ENCODE assay signal across 27 cellular contexts in the genomic region with DNA sequence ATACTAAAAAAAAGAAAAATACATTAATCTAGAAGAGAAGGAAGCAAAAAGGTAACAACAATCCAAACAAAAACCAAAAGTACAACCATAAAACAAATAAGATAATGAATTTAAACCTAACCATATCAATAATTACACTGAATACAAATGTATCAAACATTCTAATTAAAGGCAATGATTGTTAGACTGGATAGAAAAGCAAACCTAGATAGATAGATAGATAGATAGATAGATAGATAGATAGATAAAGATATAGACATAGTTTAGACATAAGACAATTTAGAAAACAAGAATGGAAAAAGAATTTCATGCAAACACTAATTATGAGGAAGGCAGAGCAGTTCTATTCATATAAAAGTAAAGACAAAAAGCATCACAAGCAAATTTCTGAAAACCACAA.
"Had no signal": no experiment of that assay in that cellular context is flagged by ENCODE, and none has a peak within 500 bp of the region (broad histone marks: within the 10 kb centered on the region; RNA-seq: fewer than 3 reads in every experiment).

No MANE protein-coding gene starts in this region.

- H3K9me3 Mint-ChIP-seq: activated T-cell treated with anti-CD3 and anti-CD28 coated beads, Interleukin-2, amount 50 U/mL, for 72 hours had no signal

- H3K27ac Mint-ChIP-seq: activated CD4-positive, alpha-beta T cell treated with anti-CD3 and anti-CD28 coated beads for 36 hours; activated CD8-positive, alpha-beta T cell treated with anti-CD3 and anti-CD28 coated beads for 36 hours; activated naive CD4-positive, alpha-beta T cell treated with anti-CD3 and anti-CD28 coated beads, Interleukin-2, amount 50 U/mL, for 24 hours; activated T-cell treated with anti-CD3 and anti-CD28 coated beads, Interleukin-2, amount 50 U/mL, for 72 hours had no signal

- H3K36me3 ChIP-seq: breast epithelium had no signal

- H3K9me3 ChIP-seq: breast epithelium, MG63 had no signal

- H3K27me3 Mint-ChIP-seq: activated CD4-positive, alpha-beta T cell treated with anti-CD3 and anti-CD28 coated beads for 36 hours; activated CD8-positive, alpha-beta T cell treated with anti-CD3 and anti-CD28 coated beads for 36 hours; activated naive CD4-positive, alpha-beta T cell treated with anti-CD3 and anti-CD28 coated beads, Interleukin-2, amount 50 U/mL, for 24 hours had no signal

- ATAC-seq: activated CD4-positive, alpha-beta T cell treated with anti-CD3 and anti-CD28 coated beads for 36 hours; activated CD8-positive, alpha-beta T cell treated with anti-CD3 and anti-CD28 coated beads for 36 hours; activated T-cell treated with anti-CD3 and anti-CD28 coated beads, Interleukin-2, amount 50 U/mL, for 72 hours; Panc1; Right ventricle myocardium inferior had no signal

- H3K4me3 ChIP-seq: breast epithelium, MG63, SK-N-MC had no signal

- H3K27ac ChIP-seq: breast epithelium, VCaP had no signal

- DNase-seq: activated CD4-positive, alpha-beta T cell treated with anti-CD3 and anti-CD28 coated beads for 36 hours; activated CD4-positive, alpha-beta T cell treated with anti-CD3 and anti-CD28 coated beads, Interleukin-2, amount 50 U/mL, for 1 hour; activated CD8-positive, alpha-beta memory T cell treated with anti-CD3 and anti-CD28 coated beads, Interleukin-2, amount 50 U/mL, for 4 hours; activated CD8-positive, alpha-beta T cell treated with anti-CD3 and anti-CD28 coated beads for 36 hours; activated naive CD4-positive, alpha-beta T cell; activated T-cell treated with anti-CD3 and anti-CD28 coated beads, Interleukin-2, amount 50 U/mL, for 72 hours; aorta; caudate nucleus; KBM-7; MG63; NCI-H1105 treated with DMSO at 0.1 percent for 48 hours; NCI-H1436 treated with DMSO at 0.1 percent for 48 hours; NCI-H187; NCI-H2081; NCI-H510A treated with DMSO at 0.1 percent for 48 hours; NCI-H69; NK-92 treated with Interleukin-12 subunit alpha and Interleukin-12 subunit beta, amount 100 ng/mL, for 24 hours; OCI-M1; RPMI8226; T-helper 1 cell; T-helper 9 cell had no signal

- H3K4me1 ChIP-seq: breast epithelium had no signal

- H3K27me3 ChIP-seq: breast epithelium, MG63 had no signal

- H3K4me3 Mint-ChIP-seq: activated CD4-positive, alpha-beta T cell treated with anti-CD3 and anti-CD28 coated beads for 36 hours; activated CD8-positive, alpha-beta T cell treated with anti-CD3 and anti-CD28 coated beads for 36 hours; activated naive CD4-positive, alpha-beta T cell treated with anti-CD3 and anti-CD28 coated beads, Interleukin-2, amount 50 U/mL, for 24 hours; activated T-cell treated with anti-CD3 and anti-CD28 coated beads, Interleukin-2, amount 50 U/mL, for 72 hours had no signal
